38 cellular contexts compared by ENCODE assay signal in genomic region chr20:2395136-2395535, GRCh38. TPM values are rescaled to one million over a fixed set of nuclear protein-coding genes. Genes with fewer than 3 reads are reported as not detected.
"Had no signal": no experiment of that assay in that cellular context is flagged by ENCODE, and none has a peak within 500 bp of the region (broad histone marks: within the 10 kb centered on the region; RNA-seq: fewer than 3 reads in every experiment).

No MANE protein-coding gene starts in this region.

- H3K27ac ChIP-seq: adrenal gland, ascending aorta, body of pancreas, brain microvascular endothelial cell, breast epithelium, cardiac muscle cell had no signal

- H3K4me3 ChIP-seq: adrenal gland, ascending aorta, body of pancreas, breast epithelium, cardiac muscle cell had no signal

- DNase-seq: activated effector memory CD4-positive, alpha-beta T cell treated with Interleukin-2 at 50 U/mL for 16 hours; activated gamma-delta T cell; activated gamma-delta T cell treated with Interleukin-2 at 50 U/mL for 16 hours; activated naive CD4-positive, alpha-beta T cell; activated naive CD4-positive, alpha-beta T cell treated with anti-CD3 and anti-CD28 coated beads for 36 hours; activated naive CD4-positive, alpha-beta T cell treated with anti-CD3 and anti-CD28 coated beads, Interleukin-2, amount 10 ng/mL, durations not matched to agents 7 days and 5 days; activated naive CD4-positive, alpha-beta T cell treated with anti-CD3 and anti-CD28 coated beads, Interleukin-2, amount 50 U/mL, for 16 hours; activated naive CD4-positive, alpha-beta T cell treated with Interleukin-2 at 50 U/mL for 16 hours; activated naive CD8-positive, alpha-beta T cell treated with anti-CD3 and anti-CD28 coated beads for 36 hours; activated naive CD8-positive, alpha-beta T cell treated with anti-CD3 and anti-CD28 coated beads, Interleukin-2, amount 10 ng/mL, durations not matched to agents 7 days and 5 days; activated naive CD8-positive, alpha-beta T cell treated with anti-CD3 and anti-CD28 coated beads, Interleukin-2, amount 50 U/mL, for 24 hours; activated T-cell treated with anti-CD3 and anti-CD28 coated beads, Interleukin-2, amount 50 U/mL, for 1 hour; activated T-cell treated with anti-CD3 and anti-CD28 coated beads, Interleukin-2, amount 50 U/mL, for 24 hours; activated T-cell treated with anti-CD3 and anti-CD28 coated beads, Interleukin-2, amount 50 U/mL, for 4 hours; activated T-cell treated with anti-CD3 and anti-CD28 coated beads, Interleukin-2, amount 50 U/mL, for 48 hours; activated T-cell treated with anti-CD3 and anti-CD28 coated beads, Interleukin-2, amount 50 U/mL, for 72 hours; amniotic stem cell; amygdala; anterior cingulate cortex; aorta; body of pancreas; brain microvascular endothelial cell; caudate nucleus; central memory CD4-positive, alpha-beta T cell; cerebellar nuclear complex had no signal

RNA-seq across cellular contexts. Expression of gene TGM6, which starts 14.4 kb away (rescaled TPM):
- total RNA-seq: activated naive CD4-positive, alpha-beta T cell treated with anti-CD3 and anti-CD28 coated beads for 36 hours; activated naive CD4-positive, alpha-beta T cell treated with anti-CD3 and anti-CD28 coated beads, Interleukin-2, amount 50 U/mL, for 72 hours; activated naive CD8-positive, alpha-beta T cell treated with anti-CD3 and anti-CD28 coated beads for 36 hours; activated naive CD8-positive, alpha-beta T cell treated with anti-CD3 and anti-CD28 coated beads, Interleukin-2, amount 10 ng/mL, durations not matched to agents 7 days and 5 days; activated T-cell treated with anti-CD3 and anti-CD28 coated beads, Interleukin-2, amount 50 U/mL, for 4 hours; activated T-cell treated with anti-CD3 and anti-CD28 coated beads, Interleukin-2, amount 50 U/mL, for 72 hours; activated T-helper 1 cell treated with anti-CD3 and anti-CD28 coated beads, Interleukin-12 subunit alpha, Interleukin-12 subunit beta, Interleukin-2, Interleukin-4 antibody, amounts not matched to agents 30 ng/mL and 10 ng/mL and 1 ng/mL, durations not matched to agents 14 hours and 24 hours and 36 hours; activated T-helper 17 cell treated with anti-CD3 and anti-CD28 coated beads, Interleukin-2, amount 50 U/mL, for 72 hours; activated T-helper 2 cell treated with anti-CD3 and anti-CD28 coated beads, Interferon-gamma antibody, Interleukin-2, Interleukin-4, amounts not matched to agents 10 μg/mL and 5 μg/mL and 100 μg/mL, durations not matched to agents 14 hours and 24 hours and 36 hours; adrenal gland; aorta; ascending aorta; astrocyte; body of pancreas; breast epithelium; bronchial epithelial cell; cardiac muscle cell; cardiac septum; cerebellum; chondrocyte had no signal
